In genomic region chr19:38649305-38650179, GRCh38 we compare ENCODE assay signal across 8 cellular contexts.
DNase-seq lines count a peak whose midpoint lies in the region; ATAC-seq and TF ChIP-seq lines count a peak whose summit lies in the region.

No MANE protein-coding gene starts in this region.

- no peak for TF ChIP-seq CTCF in WERI-Rb-1 (IDR thresholded peaks at IDR 0.05; ENCODE audit: low read depth, low read length)

- DNase-seq in stimulated activated naive CD8-positive, alpha-beta T cell treated with anti-CD3 and anti-CD28 coated beads, Interleukin-15, Interleukin-2, amounts not matched to agents 100 U/mL and 50 U/mL, for 24 hours = no peak
- peak; percentile 23 for DNase-seq in WERI-Rb-1
- peak in 24 of 42 donors; percentile 18 to 73 (median 53) for DNase-seq in head of caudate nucleus
- no peak for DNase-seq in DMS53 treated with DMSO at 0.1 percent for 48 hours (lab: John Stamatoyannopoulos, UW; ENCODE audit: unreplicated experiment)
- no peak for DNase-seq in NCI-H510A (lab: John Stamatoyannopoulos, UW)

- H3K9ac ChIP-seq in rectal smooth muscle tissue (ENCODE audit: low read length) = peak overlapping the region; percentile 82

- peak overlapping the region; percentile 31 for H3K27ac Mint-ChIP-seq in stimulated activated naive CD8-positive, alpha-beta T cell treated with anti-CD3 and anti-CD28 coated beads, Interleukin-15, Interleukin-2, amounts not matched to agents 100 ng/mL and 50 ng/mL, for 24 hours

- intact Hi-C loops in head of caudate nucleus (cut with DNase I) = loop anchor here (5.0 to 10.0 kb wide), 3 partner anchors 63 to 285 kb away; partner anchors contain the start of genes HNRNPL, MRPS12 and SARS2

- peaks cover 13% of the 10 kb centered on the region for H3K36me3 ChIP-seq in WERI-Rb-1
- no peaks in the 10 kb centered on the region for H3K36me3 ChIP-seq in rectal smooth muscle tissue (ENCODE audit: control insufficient read depth, insufficient read depth, low read length)

- no peaks in the 10 kb centered on the region for H3K9me3 ChIP-seq in WERI-Rb-1 (ENCODE audit: severe bottlenecking)

- peaks cover 36% of the 10 kb centered on the region for H3K4me1 ChIP-seq in rectal smooth muscle tissue (ENCODE audit: control insufficient read depth, insufficient read depth, low read length)

- no peaks in the 10 kb centered on the region for H3K27me3 ChIP-seq in WERI-Rb-1 (ENCODE audit: insufficient read depth, low read depth, severe bottlenecking)
- no peaks in the 10 kb centered on the region for H3K27me3 ChIP-seq in rectal smooth muscle tissue (ENCODE audit: control insufficient read depth, insufficient read depth, low read length)

- H3K27ac ChIP-seq in WERI-Rb-1 (peak overlapping the region; percentile 80), rectal smooth muscle tissue (ENCODE audit: low read depth, low read length) (peak overlapping the region; percentile 93)

- peaks cover 10% of the 10 kb centered on the region for H3K36me3 Mint-ChIP-seq in stimulated activated naive CD8-positive, alpha-beta T cell treated with anti-CD3 and anti-CD28 coated beads, Interleukin-15, Interleukin-2, amounts not matched to agents 100 ng/mL and 50 ng/mL, for 24 hours (ENCODE audit: low read depth)

- H3K4me3 ChIP-seq in WERI-Rb-1 (ENCODE audit: low read depth, low read length) (peak overlapping the region; percentile 80), rectal smooth muscle tissue (ENCODE audit: low read length) (peak overlapping the region; percentile 75)

- peaks cover 3% of the 10 kb centered on the region for H3K27me3 Mint-ChIP-seq in stimulated activated naive CD8-positive, alpha-beta T cell treated with anti-CD3 and anti-CD28 coated beads, Interleukin-15, Interleukin-2, amounts not matched to agents 100 ng/mL and 50 ng/mL, for 24 hours

- peak overlapping the region; percentile 98 for H3K4me3 Mint-ChIP-seq in stimulated activated naive CD8-positive, alpha-beta T cell treated with anti-CD3 and anti-CD28 coated beads, Interleukin-15, Interleukin-2, amounts not matched to agents 100 ng/mL and 50 ng/mL, for 24 hours

- ATAC-seq in stimulated activated naive CD8-positive, alpha-beta T cell treated with anti-CD3 and anti-CD28 coated beads, Interleukin-15, Interleukin-2, amounts not matched to agents 100 U/mL and 50 U/mL, for 24 hours = no peak
- no peak for ATAC-seq in HG02571 (IDR thresholded peaks at IDR 0.05; ENCODE audit: unreplicated experiment)

- H3K4me1 Mint-ChIP-seq in stimulated activated naive CD8-positive, alpha-beta T cell treated with anti-CD3 and anti-CD28 coated beads, Interleukin-15, Interleukin-2, amounts not matched to agents 100 ng/mL and 50 ng/mL, for 24 hours (ENCODE audit: low read depth) = peaks cover 63% of the 10 kb centered on the region

- H3K9me3 Mint-ChIP-seq in stimulated activated naive CD8-positive, alpha-beta T cell treated with anti-CD3 and anti-CD28 coated beads, Interleukin-15, Interleukin-2, amounts not matched to agents 100 ng/mL and 50 ng/mL, for 24 hours = no peaks in the 10 kb centered on the region

Comparison
In these comparisons a context has a peak if more than half of its experiments do, and no peak if none do; other contexts are left out.
1. DNase-seq: peak in WERI-Rb-1 (single experiment) and head of caudate nucleus (24 of 42); none in stimulated activated naive CD8-positive, alpha-beta T cell treated with anti-CD3 and anti-CD28 coated beads, Interleukin-15, Interleukin-2, amounts not matched to agents 100 U/mL and 50 U/mL, for 24 hours (single experiment), DMS53 treated with DMSO at 0.1 percent for 48 hours (single experiment) and NCI-H510A (single experiment).